ENCODE assay signal across 14 cellular contexts in genomic region chr5:163894645-163895044, GRCh38.
DNase-seq lines count a peak whose midpoint lies in the region; ATAC-seq and TF ChIP-seq lines count a peak whose summit lies in the region.
"Had no signal": no experiment of that assay in that cellular context is flagged by ENCODE, and none has a peak within 500 bp of the region (broad histone marks: within the 10 kb centered on the region; RNA-seq: fewer than 3 reads in every experiment).

No MANE protein-coding gene starts in this region.

- H3K4me1 ChIP-seq in SK-N-SH (ENCODE audit: control insufficient read depth in 1 of 2, insufficient read depth in 2 of 2, low read depth in 1 of 2, low read length in 1 of 2) (no peaks in the 10 kb centered on the region; a peak in 1 of 4 replicates), tibial artery (no peaks in the 10 kb centered on the region)
- H3K4me1 ChIP-seq: thyroid gland had no signal

- no peaks in the 10 kb centered on the region for H3K9me2 ChIP-seq in SK-N-SH

- H3K27ac ChIP-seq in SK-N-SH (ENCODE audit: low read depth in 2 of 2, low read length in 1 of 2) (peak overlapping the region in 1 of 2 experiments; percentile 6; a peak in 2 of 4 replicates), tibial artery (no peak overlapping the region)
- H3K27ac ChIP-seq: thyroid gland had no signal

- intact Hi-C loops in tibial artery (cut with DNase I; ENCODE audit: low total_unique reads), result no loop called here

- no peak overlapping the region for H2AFZ ChIP-seq in SK-N-SH (ENCODE audit: low read depth)

- H3K27ac Mint-ChIP-seq in stimulated activated naive CD8-positive, alpha-beta T cell treated with anti-CD3 and anti-CD28 coated beads, Interleukin-15, amount 100 ng/mL, for 72 hours, result no peak overlapping the region
- H3K27ac Mint-ChIP-seq: activated CD4-positive, alpha-beta memory T cell treated with anti-CD3 and anti-CD28 coated beads, Interleukin-2, amount 10 ng/mL, durations not matched to agents 7 days and 5 days had no signal

- CTCF ChIA-PET in SK-N-SH (lab: Yijun Ruan, JAX), result no interaction called here

- H3K9ac ChIP-seq in SK-N-SH, result no peak overlapping the region

- no peak for DNase-seq in stimulated activated naive CD8-positive, alpha-beta T cell treated with anti-CD3 and anti-CD28 coated beads, Interleukin-15, Interleukin-2, amounts not matched to agents 100 U/mL and 50 U/mL, for 24 hours
- no peak for DNase-seq in stimulated activated naive CD8-positive, alpha-beta T cell treated with anti-CD3 and anti-CD28 coated beads, Interleukin-15, amount 100 ng/mL, for 72 hours
- DNase-seq in SK-N-SH, result no peak
- peak; percentile 82 for DNase-seq in fibroblast of mammary gland (ENCODE audit: low read depth)
- no peak for DNase-seq in HuH-7.5 (ENCODE audit: low spot score)
- no peak for DNase-seq in tibial artery
- no peak for DNase-seq in NCI-H128 (lab: John Stamatoyannopoulos, UW; ENCODE audit: unreplicated experiment)
- DNase-seq: activated CD4-positive, alpha-beta memory T cell treated with anti-CD3 and anti-CD28 coated beads, Interleukin-2, amount 10 ng/mL, durations not matched to agents 7 days and 5 days; activated effector memory CD4-positive, alpha-beta T cell treated with anti-CD3 and anti-CD28 coated beads, Interleukin-2, amount 50 U/mL, for 16 hours; caudate nucleus; DMS 273 treated with DMSO at 0.1 percent for 48 hours; NCI-H2227 treated with DMSO at 0.1 percent for 48 hours; thyroid gland had no signal

- no peaks in the 10 kb centered on the region for H3F3A ChIP-seq in SK-N-SH (replicated peaks; ENCODE audit: insufficient read depth)

- ATAC-seq in stimulated activated naive CD8-positive, alpha-beta T cell treated with anti-CD3 and anti-CD28 coated beads, Interleukin-15, Interleukin-2, amounts not matched to agents 100 U/mL and 50 U/mL, for 24 hours, result peak; percentile 36
- ATAC-seq in stimulated activated naive CD8-positive, alpha-beta T cell treated with anti-CD3 and anti-CD28 coated beads, Interleukin-15, amount 100 ng/mL, for 72 hours, result no peak
- no peak for ATAC-seq in GM19035 (IDR thresholded peaks at IDR 0.05; ENCODE audit: unreplicated experiment)

- TF ChIP-seq RAD21 in SK-N-SH (IDR thresholded peaks at IDR 0.05; ENCODE audit: low read length), result no peak

- H3K36me3 ChIP-seq in SK-N-SH (replicated peaks in 1 of 2; ENCODE audit: control insufficient read depth in 1 of 2, insufficient read depth in 2 of 2, low read length in 1 of 2) (no peaks in the 10 kb centered on the region), tibial artery (no peaks in the 10 kb centered on the region)
- H3K36me3 ChIP-seq: thyroid gland had no signal

- no peak for TF ChIP-seq CTCF in SK-N-SH (IDR thresholded peaks at IDR 0.05)
- TF ChIP-seq CTCF in fibroblast of mammary gland (conservative IDR thresholded peaks at IDR 0.05; ENCODE audit: control insufficient read depth, insufficient read depth, low read depth, low read length), result no peak
- TF ChIP-seq CTCF in tibial artery (IDR thresholded peaks at IDR 0.05), result no peak

- no peak overlapping the region for H3K4me3 ChIP-seq in SK-N-SH (ENCODE audit: low read depth in 2 of 2, low read length in 1 of 2)
- no peak overlapping the region for H3K4me3 ChIP-seq in fibroblast of mammary gland (ENCODE audit: control insufficient read depth, low read depth, low read length)
- H3K4me3 ChIP-seq in tibial artery, result no peak overlapping the region
- H3K4me3 ChIP-seq: thyroid gland had no signal

- H4K20me1 ChIP-seq in SK-N-SH (ENCODE audit: insufficient read depth), result no peaks in the 10 kb centered on the region

- H3K27me3 ChIP-seq in SK-N-SH (ENCODE audit: insufficient read depth) (no peaks in the 10 kb centered on the region), tibial artery (no peaks in the 10 kb centered on the region)
- H3K27me3 ChIP-seq: thyroid gland had no signal

- no peak overlapping the region for H3K4me2 ChIP-seq in SK-N-SH

- peaks cover 5 to 6% of the 10 kb centered on the region in 2 donors for H3K9me3 Mint-ChIP-seq in stimulated activated naive CD8-positive, alpha-beta T cell treated with anti-CD3 and anti-CD28 coated beads, Interleukin-15, amount 100 ng/mL, for 72 hours

- no peaks in the 10 kb centered on the region for H3K4me1 Mint-ChIP-seq in stimulated activated naive CD8-positive, alpha-beta T cell treated with anti-CD3 and anti-CD28 coated beads, Interleukin-15, amount 100 ng/mL, for 72 hours
- H3K4me1 Mint-ChIP-seq: activated CD4-positive, alpha-beta memory T cell treated with anti-CD3 and anti-CD28 coated beads, Interleukin-2, amount 10 ng/mL, durations not matched to agents 7 days and 5 days had no signal

- POLR2A ChIA-PET in SK-N-SH (lab: Yijun Ruan, JAX), result no interaction called here

- TF ChIP-seq EP300 in SK-N-SH (IDR thresholded peaks at IDR 0.05; ENCODE audit: borderline replicate concordance in 1 of 2, low read depth in 1 of 2, low read length in 1 of 2), result peak in 1 of 2 experiments; percentile 52; a peak in 1 of 4 replicates

- H3K27me3 Mint-ChIP-seq in stimulated activated naive CD8-positive, alpha-beta T cell treated with anti-CD3 and anti-CD28 coated beads, Interleukin-15, amount 100 ng/mL, for 72 hours, result no peaks in the 10 kb centered on the region
- H3K27me3 Mint-ChIP-seq: activated CD4-positive, alpha-beta memory T cell treated with anti-CD3 and anti-CD28 coated beads, Interleukin-2, amount 10 ng/mL, durations not matched to agents 7 days and 5 days had no signal

- no peaks in the 10 kb centered on the region for H3K79me2 ChIP-seq in SK-N-SH (ENCODE audit: insufficient read depth)

- H3K9me3 ChIP-seq in SK-N-SH (no peaks in the 10 kb centered on the region), tibial artery (no peaks in the 10 kb centered on the region)
- H3K9me3 ChIP-seq: thyroid gland had no signal

- no peak overlapping the region for H3K4me3 Mint-ChIP-seq in stimulated activated naive CD8-positive, alpha-beta T cell treated with anti-CD3 and anti-CD28 coated beads, Interleukin-15, amount 100 ng/mL, for 72 hours
- H3K4me3 Mint-ChIP-seq: activated CD4-positive, alpha-beta memory T cell treated with anti-CD3 and anti-CD28 coated beads, Interleukin-2, amount 10 ng/mL, durations not matched to agents 7 days and 5 days had no signal

TF ChIP-seq in SK-N-SH, 30 proteins besides CTCF, POLR2A, EP300 and RAD21:
- TF ChIP-seq REST (IDR thresholded peaks at IDR 0.05; ENCODE audit: low read depth, low read length) (no peak), FOSL2 (IDR thresholded peaks at IDR 0.05; ENCODE audit: borderline replicate concordance, low read depth) (peak; percentile 46; the same call in 1 of the 2 replicates), JUND (IDR thresholded peaks at IDR 0.05) (peak; percentile 36), PBX3 (IDR thresholded peaks at IDR 0.05) (peak; percentile 83), TCF12 (IDR thresholded peaks at IDR 0.05) (peak; percentile 62), MXI1 (IDR thresholded peaks at IDR 0.05; ENCODE audit: low read depth, low read length) (no peak)
